8 cellular contexts compared by ENCODE assay signal in genomic region chr1:224733021-224733911, GRCh38.
A peak's percentile ranks its signal among the peaks of the same experiment; 100 is the strongest.
DNase-seq lines count a peak whose midpoint lies in the region; ATAC-seq lines count a peak whose summit lies in the region.

No MANE protein-coding gene starts in this region.

- peaks cover 5 to 14% of the 10 kb centered on the region in 2 donors for H3K27me3 Mint-ChIP-seq in natural killer cell treated with Interleukin-12 subunit alpha and Interleukin-12 subunit beta and Interleukin-15 and Interleukin-18, amount 100 ng/mL, for 72 hours

- no peaks in the 10 kb centered on the region for H3K9me3 Mint-ChIP-seq in natural killer cell treated with Interleukin-12 subunit alpha and Interleukin-12 subunit beta and Interleukin-15 and Interleukin-18, amount 100 ng/mL, for 72 hours

- DNase-seq in NCI-H2029 (lab: John Stamatoyannopoulos, UW) (peak; percentile 85), Right ventricle myocardium superior (no peak), ureter (ENCODE audit: low spot score) (peak; percentile 50), DMS79 treated with DMSO at 0.1 percent for 48 hours (lab: John Stamatoyannopoulos, UW) (no peak), GOT3 (lab: John Stamatoyannopoulos, UW) (no peak)
- DNase-seq in natural killer cell treated with Interleukin-12 subunit alpha and Interleukin-12 subunit beta and Interleukin-15 and Interleukin-18, amount 100 ng/mL, for 72 hours (ENCODE audit: low spot score): no peak

- peaks cover 0 to 5% of the 10 kb centered on the region in 2 donors for H3K4me1 Mint-ChIP-seq in natural killer cell treated with Interleukin-12 subunit alpha and Interleukin-12 subunit beta and Interleukin-15 and Interleukin-18, amount 100 ng/mL, for 72 hours (ENCODE audit: low read depth in 2 of 2)

- intact Hi-C loops in Right ventricle myocardium superior (cut with DNase I): no loop called here

- ATAC-seq in GM18520 (IDR thresholded peaks at IDR 0.05; ENCODE audit: unreplicated experiment): peak; percentile 65
- ATAC-seq in HG02571 (IDR thresholded peaks at IDR 0.05; ENCODE audit: unreplicated experiment): peak; percentile 57
- ATAC-seq in Right ventricle myocardium superior (ENCODE audit: poor library complexity): peak; percentile 87
- no peak for ATAC-seq in natural killer cell treated with Interleukin-12 subunit alpha and Interleukin-12 subunit beta and Interleukin-15 and Interleukin-18, amount 100 ng/mL, for 72 hours

- no peaks in the 10 kb centered on the region for H3K36me3 Mint-ChIP-seq in natural killer cell treated with Interleukin-12 subunit alpha and Interleukin-12 subunit beta and Interleukin-15 and Interleukin-18, amount 100 ng/mL, for 72 hours

- no peak overlapping the region for H3K4me3 Mint-ChIP-seq in natural killer cell treated with Interleukin-12 subunit alpha and Interleukin-12 subunit beta and Interleukin-15 and Interleukin-18, amount 100 ng/mL, for 72 hours

- no peak overlapping the region for H3K27ac Mint-ChIP-seq in natural killer cell treated with Interleukin-12 subunit alpha and Interleukin-12 subunit beta and Interleukin-15 and Interleukin-18, amount 100 ng/mL, for 72 hours

Comparison
In these comparisons a context has a peak if more than half of its experiments do, and no peak if none do; other contexts are left out.
1. ATAC-seq: peak in GM18520 (single experiment), HG02571 (single experiment) and Right ventricle myocardium superior (single experiment); none in natural killer cell treated with Interleukin-12 subunit alpha and Interleukin-12 subunit beta and Interleukin-15 and Interleukin-18, amount 100 ng/mL, for 72 hours (0 of 2).
2. DNase-seq: peak in NCI-H2029 (single experiment) and ureter (single experiment); none in Right ventricle myocardium superior (single experiment), natural killer cell treated with Interleukin-12 subunit alpha and Interleukin-12 subunit beta and Interleukin-15 and Interleukin-18, amount 100 ng/mL, for 72 hours (single experiment), DMS79 treated with DMSO at 0.1 percent for 48 hours (single experiment) and GOT3 (single experiment).